In the genomic region with DNA sequence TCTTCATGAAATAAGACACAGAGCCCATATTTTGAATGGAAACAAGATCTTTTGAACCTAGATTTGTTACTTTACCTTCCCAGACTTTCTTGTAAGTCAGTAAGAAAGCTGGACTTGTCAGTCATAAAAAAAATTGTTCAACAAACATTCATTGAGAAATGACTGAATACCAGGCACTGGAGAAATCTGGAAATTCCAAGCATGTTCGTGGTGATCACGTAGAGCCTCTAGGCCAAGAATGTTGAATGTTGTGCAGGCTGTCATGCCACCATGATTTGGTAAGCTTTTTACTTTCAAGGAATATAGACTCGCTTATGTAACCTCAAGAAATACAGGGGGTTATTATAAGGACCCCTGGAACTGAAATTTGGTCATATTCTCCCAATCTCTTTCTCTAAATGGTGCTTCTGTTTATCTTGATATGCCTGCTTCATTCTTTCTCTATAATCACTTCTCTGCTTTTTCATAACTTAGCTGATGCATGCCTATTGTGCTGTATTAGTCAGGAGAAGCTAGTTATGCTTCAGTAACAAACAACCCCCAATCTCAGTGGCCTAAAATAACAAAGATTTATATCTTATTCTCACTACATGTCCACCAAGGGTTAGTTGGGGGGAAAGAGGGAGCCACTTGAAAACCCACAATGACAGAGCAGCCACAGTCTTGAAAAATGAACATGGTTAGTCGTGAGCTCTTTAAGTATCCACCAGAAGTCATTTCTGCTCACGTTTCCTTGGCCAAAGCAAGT, we compare ENCODE assay signal across 15 cellular contexts. TPM values are rescaled to one million over a fixed set of nuclear protein-coding genes. Genes with fewer than 3 reads are reported as not detected.
A peak's percentile ranks its signal among the peaks of the same experiment; 100 is the strongest.
DNase-seq lines count a peak whose midpoint lies in the region; TF ChIP-seq lines count a peak whose summit lies in the region.
"Had no signal": no experiment of that assay in that cellular context is flagged by ENCODE, and none has a peak within 500 bp of the region (broad histone marks: within the 10 kb centered on the region; RNA-seq: fewer than 3 reads in every experiment).

No MANE protein-coding gene starts in this region.

- H3K9me3 Mint-ChIP-seq in CD4-positive, alpha-beta memory T cell, result no peaks in the 10 kb centered on the region
- H3K9me3 Mint-ChIP-seq: activated naive CD4-positive, alpha-beta T cell treated with anti-CD3 and anti-CD28 coated beads, Interleukin-2, amount 50 U/mL, for 24 hours; GM23338 had no signal

- H3K27me3 ChIP-seq in osteoblast (ENCODE audit: insufficient read depth, low read length), result no peaks in the 10 kb centered on the region
- H3K27me3 ChIP-seq in CD4-positive, alpha-beta memory T cell (ENCODE audit: insufficient read depth, low read length), result peaks cover 30% of the 10 kb centered on the region

- H3K4me2 ChIP-seq in osteoblast (ENCODE audit: insufficient read depth, low read length), result no peak overlapping the region
- H3K4me2 ChIP-seq: GM23338 had no signal

- no peaks in the 10 kb centered on the region for H3K9me3 ChIP-seq in osteoblast (ENCODE audit: low read depth, low read length)
- no peaks in the 10 kb centered on the region for H3K9me3 ChIP-seq in CD4-positive, alpha-beta memory T cell (ENCODE audit: control insufficient read depth in 1 of 2, low read length in 2 of 2)
- H3K9me3 ChIP-seq: prostate gland had no signal

- H4K20me1 ChIP-seq in osteoblast (ENCODE audit: insufficient read depth, low read length), result peaks cover 12% of the 10 kb centered on the region

- intact Hi-C loops in CD4-positive, alpha-beta memory T cell (cut with micrococcal nuclease), result no loop called here

- no peak for TF ChIP-seq CTCF in AG10803 (conservative IDR thresholded peaks at IDR 0.05; ENCODE audit: low read length)
- no peak for TF ChIP-seq CTCF in osteoblast (IDR thresholded peaks at IDR 0.05; ENCODE audit: extremely low read depth, low read depth, low read length)

- peaks cover 17 to 30% of the 10 kb centered on the region in 2 donors for H3K27me3 Mint-ChIP-seq in CD4-positive, alpha-beta memory T cell

- POLR2A ChIA-PET in CD4-positive, alpha-beta memory T cell (lab: Charles Lee; ENCODE audit: partially characterized antibody), result no interaction called here

- H3K79me2 ChIP-seq in osteoblast (ENCODE audit: insufficient read depth, low read length), result peaks cover 15% of the 10 kb centered on the region

- CTCF ChIA-PET in CD4-positive, alpha-beta memory T cell (lab: Charles Lee; ENCODE audit: partially characterized antibody), result interaction anchor here (4.1 kb wide), 1 partner anchor 9 kb away, joined by 26 read pairs; no protein-coding TSS in a partner anchor

- peaks cover 12% of the 10 kb centered on the region for H3K36me3 ChIP-seq in osteoblast (ENCODE audit: insufficient read depth, low read length)
- H3K36me3 ChIP-seq in CD4-positive, alpha-beta memory T cell (ENCODE audit: insufficient read depth, low read length), result no peaks in the 10 kb centered on the region
- H3K36me3 ChIP-seq: prostate gland had no signal

- peaks cover 4 to 15% (median 7%) of the 10 kb centered on the region in 4 donors for H3K4me1 Mint-ChIP-seq in CD4-positive, alpha-beta memory T cell

- DNase-seq in AG10803 (ENCODE audit: low read depth), result peak; percentile 96
- DNase-seq in RPMI7951 (ENCODE audit: low read depth), result peak; percentile 60
- peak; percentile 69 for DNase-seq in fibroblast of gingiva (ENCODE audit: low read depth)
- DNase-seq in osteoblast (ENCODE audit: insufficient read length, low spot score, missing footprints), result peak; percentile 90
- no peak for DNase-seq in OCI-M2 (lab: John Stamatoyannopoulos, UW; ENCODE audit: unreplicated experiment)
- no peak for DNase-seq in COLO668 (lab: John Stamatoyannopoulos, UW; ENCODE audit: unreplicated experiment)
- no peak for DNase-seq in NOMO-1 treated with dmso at 0.1 percent for 144 hours (lab: John Stamatoyannopoulos, UW; ENCODE audit: unreplicated experiment)
- no peak for DNase-seq in CD4-positive, alpha-beta memory T cell
- DNase-seq: cerebellar nuclear complex, MV-4-11, NCI-H774, T-helper 2 cell had no signal

- no peaks in the 10 kb centered on the region for H3K36me3 Mint-ChIP-seq in CD4-positive, alpha-beta memory T cell
- H3K36me3 Mint-ChIP-seq: activated naive CD4-positive, alpha-beta T cell treated with anti-CD3 and anti-CD28 coated beads, Interleukin-2, amount 50 U/mL, for 24 hours had no signal

- H3K27ac ChIP-seq in osteoblast (ENCODE audit: low read depth, low read length), result peak overlapping the region; percentile 56
- H3K27ac ChIP-seq in CD4-positive, alpha-beta memory T cell (ENCODE audit: low read depth, low read length), result no peak overlapping the region
- H3K27ac ChIP-seq: prostate gland had no signal

- H2AFZ ChIP-seq in osteoblast (ENCODE audit: low read length), result no peak overlapping the region
- H2AFZ ChIP-seq: GM23338 had no signal

- peaks cover 15% of the 10 kb centered on the region for H3K4me1 ChIP-seq in osteoblast (ENCODE audit: insufficient read depth, low read length)
- H3K4me1 ChIP-seq in CD4-positive, alpha-beta memory T cell (ENCODE audit: insufficient read depth, low read length), result peaks cover 12% of the 10 kb centered on the region
- H3K4me1 ChIP-seq: prostate gland had no signal

- no peak overlapping the region for H3K27ac Mint-ChIP-seq in CD4-positive, alpha-beta memory T cell
- H3K27ac Mint-ChIP-seq: activated naive CD4-positive, alpha-beta T cell treated with anti-CD3 and anti-CD28 coated beads, Interleukin-2, amount 50 U/mL, for 24 hours; GM23338 had no signal

- H3K4me3 Mint-ChIP-seq in CD4-positive, alpha-beta memory T cell, result no peak overlapping the region
- H3K4me3 Mint-ChIP-seq: activated naive CD4-positive, alpha-beta T cell treated with anti-CD3 and anti-CD28 coated beads, Interleukin-2, amount 50 U/mL, for 24 hours; GM23338 had no signal

- no peak overlapping the region for H3K4me3 ChIP-seq in AG10803 (ENCODE audit: low read length)
- H3K4me3 ChIP-seq in osteoblast (ENCODE audit: insufficient read depth, low read length), result no peak overlapping the region
- no peak overlapping the region for H3K4me3 ChIP-seq in CD4-positive, alpha-beta memory T cell (ENCODE audit: low read length in 2 of 2)
- H3K4me3 ChIP-seq: GM23338, prostate gland had no signal

RNA-seq across cellular contexts. Expression of gene TPM1, which starts 3.4 kb away (rescaled TPM):
- 1,035 and 1,151 TPM in 2 replicates for total RNA-seq in RPMI7951 (2014; rRNA removed; shearing (Covaris generic))
- total RNA-seq in osteoblast, result 1,563 and 1,708 TPM in 2 replicates
- total RNA-seq in CD4-positive, alpha-beta memory T cell, result 10 to 100 TPM; 25.5 to 29.4 TPM
- polyA plus RNA-seq in CD4-positive, alpha-beta memory T cell, result 10 to 100 TPM in 1 of 2 donors, 1 to 10 TPM in 1; 8.5 to 11.2 TPM

Comparison
In these comparisons a context has a peak if more than half of its experiments do, and no peak if none do; other contexts are left out.
1. DNase-seq: peak in AG10803 (single experiment), RPMI7951 (single experiment), fibroblast of gingiva (single experiment) and osteoblast (single experiment); none in OCI-M2 (single experiment), COLO668 (single experiment), NOMO-1 treated with dmso at 0.1 percent for 144 hours (single experiment) and CD4-positive, alpha-beta memory T cell (0 of 5).
2. RNA of gene TPM1, which starts 3.4 kb away (total RNA-seq): 1,563 to 1,708 TPM in osteoblast and 1,035 to 1,151 TPM in RPMI7951; 25.5 to 29.4 TPM in CD4-positive, alpha-beta memory T cell; every median in the first group is over 10 times any median in the second.